ENCODE assay signal across 24 cellular contexts in genomic region chr15:24696855-24697254, GRCh38.
"Had no signal": no experiment of that assay in that cellular context is flagged by ENCODE, and none has a peak within 500 bp of the region (broad histone marks: within the 10 kb centered on the region; RNA-seq: fewer than 3 reads in every experiment).

No MANE protein-coding gene starts in this region.

- H3K27ac ChIP-seq: adrenal gland, breast epithelium, Peyer's patch, RWPE1, SJCRH30, VCaP had no signal

- H3K4me3 ChIP-seq: adrenal gland, breast epithelium, Peyer's patch, SJCRH30 had no signal

- DNase-seq: activated CD4-positive, alpha-beta T cell treated with anti-CD3 and anti-CD28 coated beads for 36 hours; activated CD4-positive, alpha-beta T cell treated with anti-CD3 and anti-CD28 coated beads, Interleukin-2, amount 50 U/mL, for 1 hour; activated CD8-positive, alpha-beta memory T cell treated with anti-CD3 and anti-CD28 coated beads, Interleukin-2, amount 50 U/mL, for 48 hours; activated CD8-positive, alpha-beta T cell treated with anti-CD3 and anti-CD28 coated beads for 36 hours; activated naive CD4-positive, alpha-beta T cell treated with anti-CD3 and anti-CD28 coated beads, Interleukin-2, amount 50 U/mL, for 16 hours; activated naive CD8-positive, alpha-beta T cell treated with anti-CD3 and anti-CD28 coated beads, Interleukin-2, amount 10 ng/mL, durations not matched to agents 7 days and 5 days; activated T-cell treated with anti-CD3 and anti-CD28 coated beads, Interleukin-2, amount 50 U/mL, for 1 hour; adrenal gland; aorta; Kasumi-1; NCI-H1105 treated with DMSO at 0.1 percent for 48 hours; NCI-H1436 treated with DMSO at 0.1 percent for 48 hours; NCI-H187 treated with DMSO at 0.1 percent for 48 hours; NCI-H2081 treated with DMSO at 0.1 percent for 48 hours; NCI-H446; NCI-H524; Peyer's patch; Right ventricle myocardium superior; SK-N-SH; T-helper 1 cell had no signal

- H3K4me1 ChIP-seq: adrenal gland, breast epithelium, Peyer's patch, SJCRH30 had no signal

- H3K9me3 ChIP-seq: adrenal gland, breast epithelium, SK-N-SH had no signal

- H3K27me3 ChIP-seq: adrenal gland, breast epithelium, Peyer's patch, SJCRH30 had no signal

- H3K9ac ChIP-seq: SK-N-SH had no signal

- ATAC-seq: activated CD4-positive, alpha-beta T cell treated with anti-CD3 and anti-CD28 coated beads for 36 hours; activated CD8-positive, alpha-beta T cell treated with anti-CD3 and anti-CD28 coated beads for 36 hours had no signal

- H3K36me3 ChIP-seq: adrenal gland, breast epithelium, Peyer's patch, SJCRH30 had no signal
